Comparison of ENCODE assay signal across 24 cellular contexts in genomic region chr15:100691321-100691720, GRCh38.
"Had no signal": no experiment of that assay in that cellular context is flagged by ENCODE, and none has a peak within 500 bp of the region (broad histone marks: within the 10 kb centered on the region; RNA-seq: fewer than 3 reads in every experiment).

No MANE protein-coding gene starts in this region.

- H3K27me3 ChIP-seq: ascending aorta, breast epithelium had no signal

- FAIRE-seq: endometrium, endothelial cell of umbilical vein, frontal cortex had no signal

- H3K27ac ChIP-seq: adrenal gland, epithelial cell of prostate, WERI-Rb-1 had no signal

- H3K4me3 ChIP-seq: adrenal gland, ascending aorta, breast epithelium had no signal

- H3K4me1 ChIP-seq: adrenal gland, breast epithelium had no signal

- H3K9me3 ChIP-seq: adrenal gland, breast epithelium had no signal

- H3K36me3 ChIP-seq: adrenal gland, ascending aorta, breast epithelium, WERI-Rb-1 had no signal

- DNase-seq: activated B cell treated with CpG ODN at 0.5 μM for 24 hours; activated CD4-positive, alpha-beta T cell treated with anti-CD3 and anti-CD28 coated beads for 48 hours; activated CD4-positive, alpha-beta T cell treated with anti-CD3 and anti-CD28 coated beads, Interleukin-2, amount 50 U/mL, for 1 hour; activated CD4-positive, alpha-beta T cell treated with anti-CD3 and anti-CD28 coated beads, Interleukin-2, amount 50 U/mL, for 48 hours; activated CD8-positive, alpha-beta memory T cell treated with anti-CD3 and anti-CD28 coated beads for 24 hours; activated CD8-positive, alpha-beta T cell treated with anti-CD3 and anti-CD28 coated beads for 36 hours; activated effector memory CD4-positive, alpha-beta T cell treated with Interleukin-2 at 50 U/mL for 16 hours; activated gamma-delta T cell treated with Interleukin-2 at 50 U/mL for 16 hours; activated naive CD4-positive, alpha-beta T cell treated with Interleukin-2 at 50 U/mL for 16 hours; activated naive CD8-positive, alpha-beta T cell treated with anti-CD3 and anti-CD28 coated beads for 36 hours; activated naive CD8-positive, alpha-beta T cell treated with anti-CD3 and anti-CD28 coated beads, Interleukin-2, amount 50 U/mL, for 24 hours; activated T-cell treated with anti-CD3 and anti-CD28 coated beads, Interleukin-2, amount 50 U/mL, for 4 hours; effector CD8-positive, alpha-beta T cell; head of caudate nucleus; T-cell; T1000; WERI-Rb-1 had no signal
